Comparison of ENCODE assay signal across 31 cellular contexts in the genomic region with DNA sequence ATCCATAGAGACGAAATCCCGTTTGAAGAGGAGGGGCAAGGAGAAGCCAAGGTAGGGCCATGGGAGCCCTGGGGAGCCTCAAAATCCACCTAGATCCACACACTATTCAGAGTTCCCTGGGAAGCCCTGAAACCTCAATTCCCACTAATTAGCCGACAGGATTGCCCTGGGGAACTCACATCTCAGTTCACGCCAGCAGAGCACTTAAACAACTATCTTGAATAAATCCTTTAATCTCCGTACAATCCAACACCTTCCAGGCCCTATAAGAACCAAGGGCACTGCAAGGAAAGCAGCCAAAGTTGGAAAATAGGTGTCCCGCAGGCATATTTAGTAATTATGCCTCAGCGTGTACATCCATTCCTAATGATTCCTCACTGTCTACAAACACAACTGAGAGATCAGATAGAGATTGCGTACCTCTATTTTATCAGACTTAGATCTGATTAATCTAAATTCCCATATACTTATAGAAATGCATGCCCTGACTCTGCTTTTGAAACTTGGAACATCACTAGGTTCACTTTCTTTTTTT. TPM values are rescaled to one million over a fixed set of nuclear protein-coding genes. Genes with fewer than 3 reads are reported as not detected.
"Had no signal": no experiment of that assay in that cellular context is flagged by ENCODE, and none has a peak within 500 bp of the region (broad histone marks: within the 10 kb centered on the region; RNA-seq: fewer than 3 reads in every experiment).

No MANE protein-coding gene starts in this region.

- H3K4me3 Mint-ChIP-seq: endodermal cell; natural killer cell treated with Interleukin-12 subunit alpha and Interleukin-12 subunit beta and Interleukin-15 and Interleukin-18, amount 100 ng/mL, for 72 hours; stimulated activated naive B cell treated with anti-CD40 and anti-IgM and Interleukin-4, amounts not matched to agents 10 μg/mL and 1 μg/mL and 100 μg/mL, for 72 hours; stimulated activated naive CD8-positive, alpha-beta T cell treated with anti-CD3 and anti-CD28 coated beads, Interleukin-15, amount 100 ng/mL, for 72 hours had no signal

- H3K9me3 ChIP-seq: heart left ventricle, neutrophil, psoas muscle, spleen, testis, tibial nerve had no signal

- H3K27me3 ChIP-seq: neutrophil, spleen, testis had no signal

- H3K27ac Mint-ChIP-seq: endodermal cell; natural killer cell treated with Interleukin-12 subunit alpha and Interleukin-12 subunit beta and Interleukin-15 and Interleukin-18, amount 100 ng/mL, for 72 hours; stimulated activated naive B cell treated with anti-CD40 and anti-IgM and Interleukin-4, amounts not matched to agents 10 μg/mL and 1 μg/mL and 100 μg/mL, for 72 hours; stimulated activated naive CD8-positive, alpha-beta T cell treated with anti-CD3 and anti-CD28 coated beads, Interleukin-15, amount 100 ng/mL, for 72 hours had no signal

- H3K4me3 ChIP-seq: coronary artery, heart left ventricle, psoas muscle, spleen, testis, tibial nerve had no signal

- ATAC-seq: heart left ventricle; natural killer cell treated with Interleukin-12 subunit alpha and Interleukin-12 subunit beta and Interleukin-15 and Interleukin-18, amount 100 ng/mL, for 72 hours; psoas muscle; sciatic nerve; stimulated activated naive B cell treated with anti-CD40 and anti-IgM and Interleukin-4, amounts not matched to agents 10 μg/mL and 1 μg/mL and 100 μg/mL, for 72 hours; stimulated activated naive CD8-positive, alpha-beta T cell treated with anti-CD3 and anti-CD28 coated beads, Interleukin-15, amount 100 ng/mL, for 72 hours had no signal

- DNase-seq: effector CD4-positive, alpha-beta T cell; endodermal cell; erythroblast; heart left ventricle; hippocampal formation; kidney glomerular epithelial cell; mammary epithelial cell; psoas muscle; retina; spleen; stimulated activated CD4-positive, alpha-beta T cell treated with anti-CD3 and anti-CD28 coated beads, Interleukin-15, amount 100 ng/mL, for 24 hours; stimulated activated CD4-positive, alpha-beta T cell treated with anti-CD3 and anti-CD28 coated beads, Interleukin-1b, Interleukin-23, amount 100 ng/mL, for 48 hours; stimulated activated CD4-positive, alpha-beta T cell treated with anti-CD3 and anti-CD28 coated beads, Interleukin-4, amount 100 ng/mL, for 24 hours; stimulated activated naive B cell treated with anti-CD40 and anti-IgM and Interleukin-4, amounts not matched to agents 10 μg/mL and 1 μg/mL and 100 μg/mL, for 72 hours; stimulated activated naive CD8-positive, alpha-beta T cell treated with anti-CD3 and anti-CD28 coated beads, Interleukin-15, amount 100 ng/mL, for 72 hours; testis had no signal

- H3K9me3 Mint-ChIP-seq: endodermal cell; natural killer cell treated with Interleukin-12 subunit alpha and Interleukin-12 subunit beta and Interleukin-15 and Interleukin-18, amount 100 ng/mL, for 72 hours; stimulated activated naive B cell treated with anti-CD40 and anti-IgM and Interleukin-4, amounts not matched to agents 10 μg/mL and 1 μg/mL and 100 μg/mL, for 72 hours; stimulated activated naive CD8-positive, alpha-beta T cell treated with anti-CD3 and anti-CD28 coated beads, Interleukin-15, amount 100 ng/mL, for 72 hours had no signal

- H3K36me3 Mint-ChIP-seq: natural killer cell treated with Interleukin-12 subunit alpha and Interleukin-12 subunit beta and Interleukin-15 and Interleukin-18, amount 100 ng/mL, for 72 hours; stimulated activated naive B cell treated with anti-CD40 and anti-IgM and Interleukin-4, amounts not matched to agents 10 μg/mL and 1 μg/mL and 100 μg/mL, for 72 hours had no signal

- FAIRE-seq: endothelial cell of umbilical vein, frontal cortex had no signal

- H3K36me3 ChIP-seq: heart left ventricle, neutrophil, spleen, tibial nerve had no signal

- H3K4me1 ChIP-seq: psoas muscle, spleen, testis, tibial nerve had no signal

- H3K27ac ChIP-seq: coronary artery, heart left ventricle, neutrophil, psoas muscle, spleen, testis, tibial nerve had no signal

- H3K27me3 Mint-ChIP-seq: stimulated activated naive B cell treated with anti-CD40 and anti-IgM and Interleukin-4, amounts not matched to agents 10 μg/mL and 1 μg/mL and 100 μg/mL, for 72 hours; stimulated activated naive CD8-positive, alpha-beta T cell treated with anti-CD3 and anti-CD28 coated beads, Interleukin-15, amount 100 ng/mL, for 72 hours had no signal

RNA-seq across cellular contexts. Expression of a gene that starts 40.6 kb away (rescaled TPM):
- total RNA-seq: chondrocyte; dermis microvascular lymphatic vessel endothelial cell; endodermal cell; endothelial cell of umbilical vein; frontal cortex; glomerular endothelial cell; lower leg skin; mammary epithelial cell; myocyte; natural killer cell treated with Interleukin-12 subunit alpha and Interleukin-12 subunit beta and Interleukin-15 and Interleukin-18, amount 100 ng/mL, for 72 hours; osteoblast; sciatic nerve; subcutaneous adipose tissue; tibial nerve; urinary bladder had no signal
- polyA plus RNA-seq: endothelial cell of umbilical vein, mammary epithelial cell, psoas muscle, spleen had no signal
